Comparison of ENCODE assay signal across 14 cellular contexts in genomic region chr22:40324468-40325305, GRCh38. TPM values are rescaled to one million over a fixed set of nuclear protein-coding genes. Genes with fewer than 3 reads are reported as not detected.
DNase-seq lines count a peak whose midpoint lies in the region; ATAC-seq and TF ChIP-seq lines count a peak whose summit lies in the region.
"Had no signal": no experiment of that assay in that cellular context is flagged by ENCODE, and none has a peak within 500 bp of the region (broad histone marks: within the 10 kb centered on the region; RNA-seq: fewer than 3 reads in every experiment).

No MANE protein-coding gene starts in this region.

- peak overlapping the region; percentile 37 for H3K27ac ChIP-seq in duodenal mucosa (ENCODE audit: low read depth, low read length)
- H3K27ac ChIP-seq: pancreas had no signal

- H3K4me1 ChIP-seq in duodenal mucosa (ENCODE audit: control insufficient read depth in 1 of 2, insufficient read depth in 2 of 2, low read length in 2 of 2), result peaks cover 0 to 4% of the 10 kb centered on the region in 2 donors
- H3K4me1 ChIP-seq: pancreas had no signal

- ATAC-seq in activated CD8-positive, alpha-beta T cell treated with anti-CD3 and anti-CD28 coated beads for 36 hours, result peak; percentile 38
- ATAC-seq in HG03095 (IDR thresholded peaks at IDR 0.05; ENCODE audit: unreplicated experiment), result no peak
- no peak for ATAC-seq in GM19467 (IDR thresholded peaks at IDR 0.05; ENCODE audit: unreplicated experiment)
- ATAC-seq: Panc1 had no signal

- peaks cover 29% of the 10 kb centered on the region for H3K36me3 Mint-ChIP-seq in activated CD8-positive, alpha-beta T cell treated with anti-CD3 and anti-CD28 coated beads for 36 hours (ENCODE audit: low read depth)

- peak; percentile 85 for DNase-seq in Jurkat, Clone E6-1 (ENCODE audit: low read depth, low spot score)
- DNase-seq in activated CD8-positive, alpha-beta T cell treated with anti-CD3 and anti-CD28 coated beads for 36 hours, result peak; percentile 66
- peak; percentile 26 for DNase-seq in stimulated activated CD4-positive, alpha-beta T cell treated with anti-CD3 and anti-CD28 coated beads, Interleukin-4, amount 100 ng/mL, for 1 hour
- no peak for DNase-seq in globus pallidus (ENCODE audit: low spot score)
- DNase-seq in GM13976 (ENCODE audit: low spot score), result no peak
- DNase-seq: caudate nucleus, Karpas-422, left cardiac atrium, NCI-H2107, pancreas had no signal

- CTCF ChIA-PET in activated CD8-positive, alpha-beta T cell treated with anti-CD3 and anti-CD28 coated beads for 36 hours (lab: Charles Lee), result interaction anchor here (1.1 to 2.6 kb wide), 3 partner anchors 9 to 25 kb away, joined by 4 to 20 read pairs (median 5); no protein-coding TSS in a partner anchor

- H3K27me3 Mint-ChIP-seq in activated CD8-positive, alpha-beta T cell treated with anti-CD3 and anti-CD28 coated beads for 36 hours, result no peaks in the 10 kb centered on the region

- no peaks in the 10 kb centered on the region for H3K27me3 ChIP-seq in duodenal mucosa (ENCODE audit: control insufficient read depth in 1 of 2, insufficient read depth in 2 of 2, low read length in 2 of 2)
- H3K27me3 ChIP-seq: pancreas had no signal

- H3K9me3 ChIP-seq in duodenal mucosa (ENCODE audit: control insufficient read depth in 1 of 2, low read length in 2 of 2), result no peaks in the 10 kb centered on the region
- H3K9me3 ChIP-seq: pancreas had no signal

- H3K9me3 Mint-ChIP-seq in activated CD8-positive, alpha-beta T cell treated with anti-CD3 and anti-CD28 coated beads for 36 hours, result no peaks in the 10 kb centered on the region

- peak overlapping the region; percentile 95 for H3K27ac Mint-ChIP-seq in activated CD8-positive, alpha-beta T cell treated with anti-CD3 and anti-CD28 coated beads for 36 hours

- peaks cover 32 to 58% of the 10 kb centered on the region in 2 donors for H3K36me3 ChIP-seq in duodenal mucosa (ENCODE audit: control insufficient read depth in 1 of 2, insufficient read depth in 2 of 2, low read length in 2 of 2)

- intact Hi-C loops in activated CD8-positive, alpha-beta T cell treated with anti-CD3 and anti-CD28 coated beads for 36 hours (cut with micrococcal nuclease), result no loop called here

- in situ Hi-C loops in GM13976 (cut with MboI; ENCODE audit: low sequenced_read_pairs, unreplicated experiment), result no loop called here

- H3K4me1 Mint-ChIP-seq in activated CD8-positive, alpha-beta T cell treated with anti-CD3 and anti-CD28 coated beads for 36 hours (ENCODE audit: low read depth), result peaks cover 84% of the 10 kb centered on the region

- peak; percentile 31 for TF ChIP-seq CTCF in activated CD8-positive, alpha-beta T cell treated with anti-CD3 and anti-CD28 coated beads for 36 hours (IDR thresholded peaks at IDR 0.05)
- no peak for TF ChIP-seq CTCF in GM13976 (IDR thresholded peaks at IDR 0.05; ENCODE audit: borderline replicate concordance, control extremely low read depth, extremely low read depth, insufficient read depth, missing control alignments)

- POLR2A ChIA-PET in activated CD8-positive, alpha-beta T cell treated with anti-CD3 and anti-CD28 coated beads for 36 hours (lab: Charles Lee), result interaction anchor here (0.6 to 3.6 kb wide), 14 partner anchors 9 to 147 kb away, joined by 3 to 12 read pairs (median 4); partner anchors contain the start of gene TNRC6B

- peak overlapping the region; percentile 6; the same call in 1 of the 2 replicates for H3K4me3 ChIP-seq in Jurkat, Clone E6-1 (ENCODE audit: low read length)
- no peak overlapping the region for H3K4me3 ChIP-seq in duodenal mucosa (ENCODE audit: low read depth in 1 of 2, low read length in 2 of 2)
- H3K4me3 ChIP-seq: pancreas had no signal

- peak overlapping the region in 1 of 2 donors; percentile 30 for H3K9ac ChIP-seq in duodenal mucosa (ENCODE audit: low read depth in 1 of 2, low read length in 2 of 2)

- H3K4me3 Mint-ChIP-seq in activated CD8-positive, alpha-beta T cell treated with anti-CD3 and anti-CD28 coated beads for 36 hours, result peak overlapping the region; percentile 68

RNA-seq across cellular contexts. Expression of gene ADSL, which starts 21.6 kb away (rescaled TPM):
- 224 TPM for polyA plus RNA-seq in Jurkat, Clone E6-1 (2012; ENCODE audit: insufficient read depth, insufficient read length)
- total RNA-seq in activated CD8-positive, alpha-beta T cell treated with anti-CD3 and anti-CD28 coated beads for 36 hours, result 100 to 1,000 TPM; 160 to 169 TPM

RNA-seq across cellular contexts. Expression of gene SGSM3, which starts 45.7 kb away (rescaled TPM):
- polyA plus RNA-seq in Jurkat, Clone E6-1 (2012; ENCODE audit: insufficient read depth, insufficient read length), result 91.5 TPM
- 10 to 100 TPM; 60.2 to 64.3 TPM for total RNA-seq in activated CD8-positive, alpha-beta T cell treated with anti-CD3 and anti-CD28 coated beads for 36 hours

Comparison
In these comparisons a context has a peak if more than half of its experiments do, and no peak if none do; other contexts are left out.
1. DNase-seq: peak in Jurkat, Clone E6-1 (single experiment), activated CD8-positive, alpha-beta T cell treated with anti-CD3 and anti-CD28 coated beads for 36 hours (single experiment) and stimulated activated CD4-positive, alpha-beta T cell treated with anti-CD3 and anti-CD28 coated beads, Interleukin-4, amount 100 ng/mL, for 1 hour (single experiment); none in globus pallidus (single experiment) and GM13976 (single experiment).